9 cellular contexts compared by ENCODE assay signal in genomic region chr13:81017525-81018152, GRCh38.
A peak's percentile ranks its signal among the peaks of the same experiment; 100 is the strongest.
DNase-seq lines count a peak whose midpoint lies in the region; ATAC-seq and TF ChIP-seq lines count a peak whose summit lies in the region.
"Had no signal": no experiment of that assay in that cellular context is flagged by ENCODE, and none has a peak within 500 bp of the region (broad histone marks: within the 10 kb centered on the region; RNA-seq: fewer than 3 reads in every experiment).

No MANE protein-coding gene starts in this region.

- H3K27ac Mint-ChIP-seq in natural killer cell, result no peak overlapping the region
- no peak overlapping the region for H3K27ac Mint-ChIP-seq in natural killer cell treated with Interleukin-12 subunit alpha and Interleukin-12 subunit beta and Interleukin-15 and Interleukin-18, amount 100 ng/mL, for 72 hours

- WGBS in mesendoderm (ENCODE audit: extremely low coverage, insufficient coverage, low lambda C conversion rate), result no CpG with 5 or more reads among the region's 4 CpGs

- H2BK120ac ChIP-seq in mesendoderm (ENCODE audit: low read depth, low read length), result no peak overlapping the region

- no peak overlapping the region for H3K56ac ChIP-seq in mesendoderm (ENCODE audit: low read length)

- no peaks in the 10 kb centered on the region for H3K4me1 ChIP-seq in mesendoderm (ENCODE audit: control insufficient read depth, low read depth, low read length)

- H3K79me1 ChIP-seq in mesendoderm (ENCODE audit: low read length), result no peaks in the 10 kb centered on the region

- H2AK5ac ChIP-seq in mesendoderm (ENCODE audit: low read length), result no peak overlapping the region

- H4K5ac ChIP-seq in mesendoderm (ENCODE audit: low read length), result no peak overlapping the region

- H2BK5ac ChIP-seq in mesendoderm (ENCODE audit: low read length), result no peak overlapping the region

- DNase-seq in natural killer cell (no peak), NCI-H82 treated with DMSO at 0.1 percent for 48 hours (lab: John Stamatoyannopoulos, UW; ENCODE audit: unreplicated experiment) (peak; percentile 53), dermis blood vessel endothelial cell (peak; percentile 76), mesendoderm (peak; percentile 53), activated T-cell treated with anti-CD3 and anti-CD28 coated beads for 4 hours (no peak)
- no peak for DNase-seq in natural killer cell treated with Interleukin-12 subunit alpha and Interleukin-12 subunit beta and Interleukin-15 and Interleukin-18, amount 100 ng/mL, for 72 hours (ENCODE audit: low spot score)

- peak in 2 of 3 donors; percentile 47 to 63 for ATAC-seq in natural killer cell
- ATAC-seq in natural killer cell treated with Interleukin-12 subunit alpha and Interleukin-12 subunit beta and Interleukin-15 and Interleukin-18, amount 100 ng/mL, for 72 hours, result no peak
- ATAC-seq in HG03558 (IDR thresholded peaks at IDR 0.05; ENCODE audit: extremely low read depth, unreplicated experiment), result peak; percentile 50
- ATAC-seq in GM21515 (IDR thresholded peaks at IDR 0.05; ENCODE audit: unreplicated experiment), result no peak

- H3K36me3 Mint-ChIP-seq in natural killer cell, result peaks cover 10% of the 10 kb centered on the region
- peaks cover 7% of the 10 kb centered on the region for H3K36me3 Mint-ChIP-seq in natural killer cell treated with Interleukin-12 subunit alpha and Interleukin-12 subunit beta and Interleukin-15 and Interleukin-18, amount 100 ng/mL, for 72 hours

- no peak overlapping the region for H4K8ac ChIP-seq in mesendoderm (ENCODE audit: low read depth, low read length)

- no peaks in the 10 kb centered on the region for H3K4me1 Mint-ChIP-seq in natural killer cell
- peaks cover 0 to 9% of the 10 kb centered on the region in 2 donors for H3K4me1 Mint-ChIP-seq in natural killer cell treated with Interleukin-12 subunit alpha and Interleukin-12 subunit beta and Interleukin-15 and Interleukin-18, amount 100 ng/mL, for 72 hours (ENCODE audit: low read depth in 2 of 2)
- H3K4me1 Mint-ChIP-seq: central memory CD8-positive, alpha-beta T cell had no signal

- intact Hi-C loops in natural killer cell (cut with micrococcal nuclease), result loop anchor here (1.0 kb wide), 2 partner anchors 674 to 1338 kb away; no protein-coding TSS in a partner anchor

- no peak overlapping the region for H3K9ac ChIP-seq in mesendoderm (ENCODE audit: low read length)

- H3K4me3 ChIP-seq in mesendoderm (ENCODE audit: low read length), result no peak overlapping the region

- H3K79me2 ChIP-seq in mesendoderm (ENCODE audit: control insufficient read depth, insufficient read depth, low read length), result no peaks in the 10 kb centered on the region

- H3K18ac ChIP-seq in mesendoderm (ENCODE audit: low read length), result no peak overlapping the region

- peak; percentile 64 for TF ChIP-seq CTCF in natural killer cell (IDR thresholded peaks at IDR 0.05)

- H3K27me3 Mint-ChIP-seq in natural killer cell (ENCODE audit: low read depth in 2 of 2), result peaks cover 0 to 7% of the 10 kb centered on the region in 2 donors
- no peaks in the 10 kb centered on the region for H3K27me3 Mint-ChIP-seq in natural killer cell treated with Interleukin-12 subunit alpha and Interleukin-12 subunit beta and Interleukin-15 and Interleukin-18, amount 100 ng/mL, for 72 hours
- H3K27me3 Mint-ChIP-seq: central memory CD8-positive, alpha-beta T cell had no signal

- no peak overlapping the region for H2BK15ac ChIP-seq in mesendoderm (replicated peaks; ENCODE audit: low read depth)

- H3K27me3 ChIP-seq in mesendoderm (ENCODE audit: insufficient read depth, low read length, poor library complexity), result no peaks in the 10 kb centered on the region

- no peak overlapping the region for H3K23ac ChIP-seq in mesendoderm (ENCODE audit: low read length)

- no peak overlapping the region for H3K4me3 Mint-ChIP-seq in natural killer cell
- H3K4me3 Mint-ChIP-seq in natural killer cell treated with Interleukin-12 subunit alpha and Interleukin-12 subunit beta and Interleukin-15 and Interleukin-18, amount 100 ng/mL, for 72 hours, result no peak overlapping the region
- H3K4me3 Mint-ChIP-seq: central memory CD8-positive, alpha-beta T cell had no signal

- H3K36me3 ChIP-seq in mesendoderm (ENCODE audit: control insufficient read depth, insufficient read depth, low read length), result no peaks in the 10 kb centered on the region

- peaks cover 5% of the 10 kb centered on the region in 2 donors for H3K9me3 Mint-ChIP-seq in natural killer cell
- no peaks in the 10 kb centered on the region for H3K9me3 Mint-ChIP-seq in natural killer cell treated with Interleukin-12 subunit alpha and Interleukin-12 subunit beta and Interleukin-15 and Interleukin-18, amount 100 ng/mL, for 72 hours

- H3K27ac ChIP-seq in mesendoderm (ENCODE audit: low read depth, low read length), result no peak overlapping the region

- no peak overlapping the region for H3K4ac ChIP-seq in mesendoderm (ENCODE audit: low read depth, low read length)

- no peak overlapping the region for H3K4me2 ChIP-seq in mesendoderm (ENCODE audit: low read length)

Comparison
In these comparisons a context has a peak if more than half of its experiments do, and no peak if none do; other contexts are left out.
1. ATAC-seq: peak in natural killer cell (2 of 3) and HG03558 (single experiment); none in natural killer cell treated with Interleukin-12 subunit alpha and Interleukin-12 subunit beta and Interleukin-15 and Interleukin-18, amount 100 ng/mL, for 72 hours (0 of 2) and GM21515 (single experiment).
2. DNase-seq: peak in NCI-H82 treated with DMSO at 0.1 percent for 48 hours (single experiment), dermis blood vessel endothelial cell (single experiment) and mesendoderm (single experiment); none in natural killer cell (single experiment), natural killer cell treated with Interleukin-12 subunit alpha and Interleukin-12 subunit beta and Interleukin-15 and Interleukin-18, amount 100 ng/mL, for 72 hours (single experiment) and activated T-cell treated with anti-CD3 and anti-CD28 coated beads for 4 hours (single experiment).